8 cellular contexts compared by ENCODE assay signal in the genomic region with DNA sequence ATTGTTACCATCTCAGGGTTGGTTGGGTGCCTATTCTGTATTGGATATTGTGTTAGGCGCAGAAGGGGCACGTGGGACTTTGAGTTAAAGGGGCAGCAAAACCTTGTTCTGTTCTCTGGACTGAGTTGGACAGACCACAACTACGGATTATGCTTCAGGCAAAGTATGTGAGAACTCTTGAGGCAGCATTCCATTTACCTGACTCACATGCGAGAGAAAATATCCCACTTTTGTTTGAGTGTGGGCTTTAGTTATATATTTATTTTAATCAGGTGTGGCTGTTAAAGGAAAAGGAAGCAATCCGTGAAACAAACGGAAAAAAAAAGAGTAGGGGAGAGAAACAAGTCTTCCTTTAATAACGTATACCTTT. TPM values are rescaled to one million over a fixed set of nuclear protein-coding genes. Genes with fewer than 3 reads are reported as not detected.
A peak's percentile ranks its signal among the peaks of the same experiment; 100 is the strongest.
DNase-seq lines count a peak whose midpoint lies in the region; ATAC-seq and TF ChIP-seq lines count a peak whose summit lies in the region.

No MANE protein-coding gene starts in this region.

- peak; percentile 28 for DNase-seq in AG09309 (ENCODE audit: low read depth)
- DNase-seq in HK-2 (ENCODE audit: unreplicated experiment) = peak; percentile 57
- DNase-seq in activated naive CD8-positive, alpha-beta T cell treated with anti-CD3 and anti-CD28 coated beads for 36 hours = no peak
- DNase-seq in GM10266 (ENCODE audit: extremely low spot score) = no peak
- no peak for DNase-seq in Kasumi-1 (lab: John Stamatoyannopoulos, UW)

- H3K4me3 Mint-ChIP-seq in activated naive CD8-positive, alpha-beta T cell treated with anti-CD3 and anti-CD28 coated beads for 36 hours = peak overlapping the region; percentile 96

- no peaks in the 10 kb centered on the region for H3K27me3 ChIP-seq in skeletal muscle tissue (ENCODE audit: control insufficient read depth in 3 of 3, insufficient read depth in 3 of 3, low read length in 3 of 3)

- peaks cover 12% of the 10 kb centered on the region for H3K27me3 Mint-ChIP-seq in activated naive CD8-positive, alpha-beta T cell treated with anti-CD3 and anti-CD28 coated beads for 36 hours

- peaks cover 2 to 15% (median 7%) of the 10 kb centered on the region in 3 donors for H3K4me1 ChIP-seq in skeletal muscle tissue (ENCODE audit: control insufficient read depth in 3 of 3, insufficient read depth in 3 of 3, low read length in 3 of 3)

- no peak for TF ChIP-seq CTCF in AG09309 (IDR thresholded peaks at IDR 0.05; ENCODE audit: control insufficient read depth, insufficient read depth, low read depth, low read length, missing control alignments)
- no peak for TF ChIP-seq CTCF in GM10266 (IDR thresholded peaks at IDR 0.05; ENCODE audit: control insufficient read depth, insufficient read depth, low read depth, missing control alignments)

- H3K36me3 ChIP-seq in skeletal muscle tissue (ENCODE audit: control insufficient read depth in 3 of 3, insufficient read depth in 3 of 3, low read length in 3 of 3) = no peaks in the 10 kb centered on the region

- H3K9me3 ChIP-seq in skeletal muscle tissue (ENCODE audit: control insufficient read depth in 3 of 3, low read length in 3 of 3) = no peaks in the 10 kb centered on the region

- peaks cover 1% of the 10 kb centered on the region for H3K36me3 Mint-ChIP-seq in activated naive CD8-positive, alpha-beta T cell treated with anti-CD3 and anti-CD28 coated beads for 36 hours

- ATAC-seq in GM19351 (IDR thresholded peaks at IDR 0.05; ENCODE audit: unreplicated experiment) = no peak

- no peak overlapping the region for H3K27ac Mint-ChIP-seq in activated naive CD8-positive, alpha-beta T cell treated with anti-CD3 and anti-CD28 coated beads for 36 hours

- H3K27ac ChIP-seq in skeletal muscle tissue (ENCODE audit: low read depth, low read length) = no peak overlapping the region

- peaks cover 16% of the 10 kb centered on the region for H3K4me1 Mint-ChIP-seq in activated naive CD8-positive, alpha-beta T cell treated with anti-CD3 and anti-CD28 coated beads for 36 hours

- H3K9ac ChIP-seq in skeletal muscle tissue (ENCODE audit: low read depth in 1 of 3, low read length in 3 of 3) = peak overlapping the region; percentile 42 to 74 (median 47)

- no peaks in the 10 kb centered on the region for H3K9me3 Mint-ChIP-seq in activated naive CD8-positive, alpha-beta T cell treated with anti-CD3 and anti-CD28 coated beads for 36 hours

- H3K4me3 ChIP-seq in AG09309 (ENCODE audit: control insufficient read depth, low read depth, low read length) (peak overlapping the region; percentile 97), iPS-11a (ENCODE audit: low read depth, low read length) (peak overlapping the region; percentile 87), skeletal muscle tissue (ENCODE audit: low read length in 3 of 3) (peak overlapping the region; percentile 72 to 91 (median 83))

RNA-seq across cellular contexts. Expression of gene PLS1, which starts 0.6 kb away (rescaled TPM):
- total RNA-seq in activated naive CD8-positive, alpha-beta T cell treated with anti-CD3 and anti-CD28 coated beads for 36 hours = 1 to 10 TPM; 6.2 to 7.0 TPM
- not detected for total RNA-seq in skeletal muscle tissue

RNA-seq across cellular contexts. Expression of gene ATR, which starts 17.0 kb away (rescaled TPM):
- 10 to 100 TPM; 38.3 to 42.4 TPM for total RNA-seq in activated naive CD8-positive, alpha-beta T cell treated with anti-CD3 and anti-CD28 coated beads for 36 hours
- total RNA-seq in skeletal muscle tissue = 25.6 TPM

Comparison
In these comparisons a context has a peak if more than half of its experiments do, and no peak if none do; other contexts are left out.
1. DNase-seq: peak in AG09309 (single experiment) and HK-2 (single experiment); none in activated naive CD8-positive, alpha-beta T cell treated with anti-CD3 and anti-CD28 coated beads for 36 hours (single experiment), GM10266 (single experiment) and Kasumi-1 (0 of 2).
2. Peak in every context shown above with its lines, with median percentiles within 50 percentile points of each other: H3K4me3 ChIP-seq.